In the genomic region with DNA sequence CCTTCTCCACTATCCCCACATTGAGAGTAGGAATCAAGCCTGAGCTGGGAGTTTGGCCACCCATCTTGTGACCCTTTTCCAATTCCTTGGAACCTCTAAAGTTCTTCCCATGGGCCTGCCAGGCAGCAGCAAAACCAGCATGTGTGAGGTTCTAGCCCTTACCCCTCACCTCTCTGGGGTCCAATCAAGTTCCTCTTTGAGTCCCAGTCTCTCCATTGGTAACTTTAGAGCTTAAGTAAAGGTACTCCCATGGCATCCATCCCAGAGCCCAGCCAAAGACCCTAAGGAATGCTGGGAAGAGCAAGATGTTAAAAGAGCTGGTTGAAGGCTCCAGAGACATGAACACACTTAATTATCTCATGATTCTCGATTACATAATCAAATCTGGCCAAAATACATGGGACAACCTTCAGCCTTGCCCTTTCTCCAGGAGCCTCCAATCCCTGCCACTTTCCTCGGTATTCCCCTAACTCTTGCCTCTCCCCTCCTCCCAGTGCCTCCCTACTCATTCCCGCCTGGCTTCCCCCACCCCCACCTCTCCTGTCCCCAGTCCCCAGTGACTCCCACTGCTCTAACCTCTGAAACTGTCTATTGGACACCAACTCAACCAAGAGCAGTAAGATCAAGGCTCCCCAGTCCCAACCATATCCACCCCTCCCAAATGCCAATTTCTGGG, we compare ENCODE assay signal across 12 cellular contexts. TPM values are rescaled to one million over a fixed set of nuclear protein-coding genes. Genes with fewer than 3 reads are reported as not detected.
DNase-seq lines count a peak whose midpoint lies in the region; TF ChIP-seq lines count a peak whose summit lies in the region.
"Had no signal": no experiment of that assay in that cellular context is flagged by ENCODE, and none has a peak within 500 bp of the region (broad histone marks: within the 10 kb centered on the region; RNA-seq: fewer than 3 reads in every experiment).

No MANE protein-coding gene starts in this region.

- H3K9me2 ChIP-seq in Karpas-422 (replicated peaks; ENCODE audit: insufficient read depth, low read length), result no peaks in the 10 kb centered on the region

- H4K20me1 ChIP-seq in Karpas-422 (ENCODE audit: insufficient read depth, low read depth, low read length), result peaks cover 9% of the 10 kb centered on the region; the same call in 1 of the 2 replicates

- peaks cover 31% of the 10 kb centered on the region for H3K4me1 Mint-ChIP-seq in activated T-cell treated with anti-CD3 and anti-CD28 coated beads, Interleukin-2, amount 50 U/mL, for 24 hours (ENCODE audit: low read depth)

- H3K27me3 ChIP-seq in thyroid gland, result no peaks in the 10 kb centered on the region
- H3K27me3 ChIP-seq in Karpas-422 (ENCODE audit: low read length), result no peaks in the 10 kb centered on the region
- H3K27me3 ChIP-seq: BE2C had no signal

- TF ChIP-seq CTCF in thyroid gland (IDR thresholded peaks at IDR 0.05), result no peak

- intact Hi-C loops in thyroid gland (cut with DNase I), result no loop called here

- DNase-seq in activated T-cell treated with anti-CD3 and anti-CD28 coated beads, Interleukin-2, amount 50 U/mL, for 24 hours, result peak; percentile 23
- no peak for DNase-seq in activated T-cell treated with anti-CD3 and anti-CD28 coated beads, Interleukin-2, amount 50 U/mL, for 48 hours
- DNase-seq in thyroid gland (no peak), Karpas-422 (no peak), globus pallidus (ENCODE audit: low spot score) (no peak)
- DNase-seq in activated CD4-positive, CD25-positive, alpha-beta regulatory T cell (lab: John Stamatoyannopoulos, UW), result no peak
- DNase-seq: BE2C, MM.1S had no signal

- H3K4me3 ChIP-seq in mesodermal cell (ENCODE audit: extremely low read depth, insufficient read depth, low read length, poor library complexity, severe bottlenecking), result no peak overlapping the region
- no peak overlapping the region for H3K4me3 ChIP-seq in thyroid gland (replicated peaks in 1 of 3)
- no peak overlapping the region for H3K4me3 ChIP-seq in Karpas-422 (ENCODE audit: low read length)

- peaks cover 4% of the 10 kb centered on the region for H3K27me3 Mint-ChIP-seq in activated T-cell treated with anti-CD3 and anti-CD28 coated beads, Interleukin-2, amount 50 U/mL, for 24 hours

- no peaks in the 10 kb centered on the region for H3K9me3 ChIP-seq in mesodermal cell (ENCODE audit: control insufficient read depth, low read length)
- no peaks in the 10 kb centered on the region for H3K9me3 ChIP-seq in thyroid gland
- H3K9me3 ChIP-seq in Karpas-422 (ENCODE audit: low read length), result no peaks in the 10 kb centered on the region
- H3K9me3 ChIP-seq: BE2C had no signal

- H3K4me2 ChIP-seq in Karpas-422 (ENCODE audit: low read depth, low read length, poor library complexity, severe bottlenecking), result no peak overlapping the region

- H3K4me1 ChIP-seq in mesodermal cell (ENCODE audit: control insufficient read depth, insufficient read depth, low read length, poor library complexity, severe bottlenecking) (peaks cover 47% of the 10 kb centered on the region), thyroid gland (peaks cover 30 to 48% of the 10 kb centered on the region in 2 donors), Karpas-422 (ENCODE audit: low read length) (peaks cover 21% of the 10 kb centered on the region)

- peaks cover 30% of the 10 kb centered on the region for H3K36me3 Mint-ChIP-seq in activated T-cell treated with anti-CD3 and anti-CD28 coated beads, Interleukin-2, amount 50 U/mL, for 24 hours (ENCODE audit: low read depth)

- peak overlapping the region; percentile 19 for H3K27ac Mint-ChIP-seq in activated T-cell treated with anti-CD3 and anti-CD28 coated beads, Interleukin-2, amount 50 U/mL, for 24 hours

- no peaks in the 10 kb centered on the region for H3K9me3 Mint-ChIP-seq in activated T-cell treated with anti-CD3 and anti-CD28 coated beads, Interleukin-2, amount 50 U/mL, for 24 hours

- H3K36me3 ChIP-seq in mesodermal cell (ENCODE audit: control insufficient read depth, insufficient read depth, low read length) (peaks cover 21% of the 10 kb centered on the region), thyroid gland (peaks cover under 1 to 4% of the 10 kb centered on the region in 2 donors), Karpas-422 (ENCODE audit: insufficient read depth, low read length) (no peaks in the 10 kb centered on the region)

- no peak overlapping the region for H3K9ac ChIP-seq in Karpas-422 (ENCODE audit: low read length)

- WGBS in mesodermal cell (ENCODE audit: insufficient coverage in 2 of 2), 2 experiments, result 68 to 78% methylated on average over 2 to 3 of the region's 3 CpGs
- 66 to 82% methylated on average over 3 of the region's 3 CpGs for WGBS in thyroid gland, 2 donors

- peak overlapping the region; percentile 84 for H3K4me3 Mint-ChIP-seq in activated T-cell treated with anti-CD3 and anti-CD28 coated beads, Interleukin-2, amount 50 U/mL, for 24 hours

- no peak overlapping the region for H2AFZ ChIP-seq in Karpas-422 (ENCODE audit: low read length)

- H3K27ac ChIP-seq in angular gyrus (ENCODE audit: low read depth, low read length), result peak overlapping the region; percentile 100
- peak overlapping the region; percentile 75 for H3K27ac ChIP-seq in mesodermal cell (ENCODE audit: low read depth, low read length, severe bottlenecking)
- peak overlapping the region; percentile 85 to 98 (median 98) for H3K27ac ChIP-seq in thyroid gland
- H3K27ac ChIP-seq in Karpas-422 (ENCODE audit: low read length), result no peak overlapping the region

- H3K79me2 ChIP-seq in Karpas-422 (ENCODE audit: low read length), result no peaks in the 10 kb centered on the region

- no peak for TF ChIP-seq POLR2A in thyroid gland (IDR thresholded peaks at IDR 0.05)

RNA-seq across cellular contexts. Expression of a gene that starts 4.8 kb away (rescaled TPM):
- polyA plus RNA-seq in mesodermal cell (2013, experiment 1 of 2), result 30.9 TPM
- 19.3 TPM for polyA plus RNA-seq in mesodermal cell (2013, experiment 2 of 2)
- 100 to 1,000 TPM in 3 of 4 donors, 10 to 100 TPM in 1; 86.7 to 179 (median 114) TPM for total RNA-seq in thyroid gland
- 0.48 TPM in 1 of 2 replicates, not detected in the other for total RNA-seq in Karpas-422 (2014; rRNA removed; shearing (Covaris generic); ENCODE audit: low replicate concordance)

RNA-seq across cellular contexts. Expression of a gene that starts 34.2 kb away (rescaled TPM):
- polyA plus RNA-seq in mesodermal cell (2013, experiment 1 of 2), result 9.6 TPM
- polyA plus RNA-seq in mesodermal cell (2013, experiment 2 of 2), result 7.3 TPM
- 10 to 100 TPM; 37.8 to 82.7 (median 58.9) TPM for total RNA-seq in thyroid gland
- 11.1 and 17.4 TPM in 2 replicates for total RNA-seq in Karpas-422 (2014; rRNA removed; shearing (Covaris generic); ENCODE audit: low replicate concordance)

RNA-seq across cellular contexts. Expression of a gene that starts 38.8 kb away (rescaled TPM):
- 346 TPM for polyA plus RNA-seq in mesodermal cell (2013, experiment 1 of 2)
- 376 TPM for polyA plus RNA-seq in mesodermal cell (2013, experiment 2 of 2)
- total RNA-seq in thyroid gland, result 100 to 1,000 TPM; 428 to 704 (median 567) TPM
- total RNA-seq in Karpas-422 (2014; rRNA removed; shearing (Covaris generic); ENCODE audit: low replicate concordance), result 549 and 718 TPM in 2 replicates

RNA-seq across cellular contexts. Expression of a gene that starts 52.4 kb away (rescaled TPM):
- polyA plus RNA-seq in mesodermal cell (2013, experiment 1 of 2), result 26.4 TPM
- 25.5 TPM for polyA plus RNA-seq in mesodermal cell (2013, experiment 2 of 2)
- 100 to 1,000 TPM in 3 of 4 donors, 10 to 100 TPM in 1; 76.6 to 363 (median 186) TPM for total RNA-seq in thyroid gland
- 0.54 TPM in 1 of 2 replicates, not detected in the other for total RNA-seq in Karpas-422 (2014; rRNA removed; shearing (Covaris generic); ENCODE audit: low replicate concordance)

RNA-seq across cellular contexts. Expression of a gene that starts 58.3 kb away (rescaled TPM):
- not detected for polyA plus RNA-seq in mesodermal cell (2013, experiment 1 of 2)
- polyA plus RNA-seq in mesodermal cell (2013, experiment 2 of 2), result not detected
- under 1 TPM in 1 of 4 donors, not detected in 3; 0.40 TPM for total RNA-seq in thyroid gland
- not detected in 2 replicates for total RNA-seq in Karpas-422 (2014; rRNA removed; shearing (Covaris generic); ENCODE audit: low replicate concordance)
- total RNA-seq: fibroblast of villous mesenchyme, myocyte had no signal

Comparison
In these comparisons a context has a peak if more than half of its experiments do, and no peak if none do; other contexts are left out.
1. RNA of a gene that starts 4.8 kb away (total RNA-seq): 86.7 to 179 TPM in thyroid gland; 0.48 TPM in Karpas-422; every median in the first group is over 10 times any median in the second.